In genomic region chr15:72369964-72370363, GRCh38 we compare ENCODE assay signal across 30 cellular contexts. TPM values are rescaled to one million over a fixed set of nuclear protein-coding genes. Genes with fewer than 3 reads are reported as not detected.
DNase-seq lines count a peak whose midpoint lies in the region; ATAC-seq, FAIRE-seq and TF ChIP-seq lines count a peak whose summit lies in the region.
"Had no signal": no experiment of that assay in that cellular context is flagged by ENCODE, and none has a peak within 500 bp of the region (broad histone marks: within the 10 kb centered on the region; RNA-seq: fewer than 3 reads in every experiment).

No MANE protein-coding gene starts in this region.

- H3K79me2 ChIP-seq in keratinocyte (ENCODE audit: control insufficient read depth, insufficient read depth, low read length): peaks cover 2% of the 10 kb centered on the region

- H4K20me1 ChIP-seq in BLaER1 treated with 17β-estradiol and CSF1 and Interleukin-3, amounts not matched to agents 10 nM and 100 nM: peaks cover 0 to 89% (median 8%) of the 10 kb centered on the region in 11 experiments; a peak in 12 of 22 replicates
- no peaks in the 10 kb centered on the region for H4K20me1 ChIP-seq in keratinocyte (ENCODE audit: control insufficient read depth, extremely low read depth, insufficient read depth, low read length)

- peak; percentile 71 to 72 for DNase-seq in Kasumi-1 (lab: John Stamatoyannopoulos, UW)
- DNase-seq in SIG-M5 treated with dmso at 0.1 percent for 504 hours (lab: John Stamatoyannopoulos, UW; ENCODE audit: unreplicated experiment): peak; percentile 80
- DNase-seq in keratinocyte (ENCODE audit: low read depth, low spot score): no peak
- DNase-seq in transverse colon: no peak
- no peak for DNase-seq in testis
- no peak for DNase-seq in activated naive CD4-positive, alpha-beta T cell (lab: John Stamatoyannopoulos, UW)
- DNase-seq: activated CD4-positive, alpha-beta T cell treated with anti-CD3 and anti-CD28 coated beads, Interleukin-2, amount 50 U/mL, for 4 hours; activated CD8-positive, alpha-beta memory T cell treated with anti-CD3 and anti-CD28 coated beads, Interleukin-2, amount 50 U/mL, for 48 hours; activated effector memory CD4-positive, alpha-beta T cell treated with Interleukin-2 at 50 U/mL for 16 hours; adrenal gland; C1 segment of cervical spinal cord; DMS 273 treated with DMSO at 0.1 percent for 48 hours; foreskin melanocyte; hippocampal formation; KG1; NCI-H1417; NCI-H524; WERI-Rb-1 had no signal

- H3K9me1 ChIP-seq in keratinocyte (ENCODE audit: control insufficient read depth, extremely low read depth, insufficient read depth, low read length): no peaks in the 10 kb centered on the region

- H3K4me1 ChIP-seq in BLaER1 treated with 17β-estradiol and CSF1 and Interleukin-3, amounts not matched to agents 10 nM and 100 nM: peaks cover 56 to 100% (median 94%) of the 10 kb centered on the region in 10 experiments
- H3K4me1 ChIP-seq in keratinocyte (ENCODE audit: control insufficient read depth, extremely low read depth, insufficient read depth, low read length) (peaks cover 15% of the 10 kb centered on the region), transverse colon (peaks cover 0 to 51% (median 10%) of the 10 kb centered on the region in 4 donors), testis (peaks cover 3% of the 10 kb centered on the region)

- intact Hi-C loops in transverse colon (cut with DNase I; ENCODE audit: low total_unique reads) (no loop called here), testis (cut with DNase I; ENCODE audit: low total_unique reads) (no loop called here)

- peak overlapping the region in 5 of 10 experiments; percentile 28 to 55 (median 37); a peak in 9 of 20 replicates for H3K4me3 ChIP-seq in BLaER1 treated with 17β-estradiol and CSF1 and Interleukin-3, amounts not matched to agents 10 nM and 100 nM
- H3K4me3 ChIP-seq in keratinocyte (ENCODE audit: control insufficient read depth in 2 of 3, extremely low read depth in 1 of 3, insufficient read depth in 2 of 3, low read depth in 1 of 3, low read length in 3 of 3) (no peak overlapping the region), transverse colon (no peak overlapping the region), testis (no peak overlapping the region)
- H3K4me3 ChIP-seq: adrenal gland, thoracic aorta had no signal

- TF ChIP-seq CTCF in keratinocyte (optimal IDR thresholded peaks at IDR 0.05 in 1 of 3, IDR thresholded peaks at IDR 0.05 in 1 of 3, conservative IDR thresholded peaks at IDR 0.05 in 1 of 3; ENCODE audit: extremely low read depth in 1 of 3, insufficient read depth in 2 of 3, low read length in 3 of 3) (no peak), transverse colon (IDR thresholded peaks at IDR 0.05) (no peak), testis (IDR thresholded peaks at IDR 0.05) (no peak)

- H3K9ac ChIP-seq in BLaER1 treated with 17β-estradiol and CSF1 and Interleukin-3, amounts not matched to agents 10 nM and 100 nM: peak overlapping the region in 8 of 11 experiments; percentile 44 to 77 (median 72); a peak in 15 of 22 replicates
- H3K9ac ChIP-seq in keratinocyte (ENCODE audit: control insufficient read depth, extremely low read depth, insufficient read depth, low read length): peak overlapping the region; percentile 16
- H3K9ac ChIP-seq: parathyroid adenoma had no signal

- WGBS in transverse colon (ENCODE audit: low coverage in 1 of 2), 2 donors: 73 to 77% methylated on average over 1 of the region's 1 CpG
- WGBS in testis, 2 donors: 73 to 81% methylated on average over 1 of the region's 1 CpG

- TF ChIP-seq POLR2A in transverse colon (IDR thresholded peaks at IDR 0.05) (no peak), testis (IDR thresholded peaks at IDR 0.05) (no peak)

- no peak for TF ChIP-seq EP300 in transverse colon (IDR thresholded peaks at IDR 0.05; ENCODE audit: low read depth)

- no peak for FAIRE-seq in keratinocyte (lab: Jason Lieb, UNC)
- FAIRE-seq: G401.6, islet of Langerhans had no signal

- H3K4me2 ChIP-seq in BLaER1 treated with 17β-estradiol and CSF1 and Interleukin-3, amounts not matched to agents 10 nM and 100 nM: peak overlapping the region in 9 of 11 experiments; percentile 0 to 96 (median 90); a peak in 16 of 22 replicates
- no peak overlapping the region for H3K4me2 ChIP-seq in keratinocyte (ENCODE audit: control insufficient read depth, extremely low read depth, insufficient read depth, low read depth, low read length)

- peak overlapping the region in 10 of 11 experiments; percentile 9 to 100 (median 82); a peak in 19 of 22 replicates for H3K27ac ChIP-seq in BLaER1 treated with 17β-estradiol and CSF1 and Interleukin-3, amounts not matched to agents 10 nM and 100 nM
- H3K27ac ChIP-seq in keratinocyte (ENCODE audit: control insufficient read depth, insufficient read depth, low read length) (peak overlapping the region; percentile 2), transverse colon (no peak overlapping the region), testis (no peak overlapping the region)
- H3K27ac ChIP-seq: parathyroid adenoma, thoracic aorta, WERI-Rb-1 had no signal

- no peak overlapping the region for H2AFZ ChIP-seq in keratinocyte (ENCODE audit: control insufficient read depth, low read length)
- H2AFZ ChIP-seq: parathyroid adenoma had no signal

- peaks cover 13 to 58% (median 28%) of the 10 kb centered on the region in 11 experiments; a peak in 19 of 22 replicates for H3K36me3 ChIP-seq in BLaER1 treated with 17β-estradiol and CSF1 and Interleukin-3, amounts not matched to agents 10 nM and 100 nM
- peaks cover 0 to 6% of the 10 kb centered on the region in 2 experiments for H3K36me3 ChIP-seq in keratinocyte (ENCODE audit: control insufficient read depth in 2 of 2, extremely low read depth in 1 of 2, insufficient read depth in 2 of 2, low read length in 2 of 2)
- peaks cover 0 to 3% (median 0%) of the 10 kb centered on the region in 4 donors for H3K36me3 ChIP-seq in transverse colon
- H3K36me3 ChIP-seq in testis (ENCODE audit: low read depth, missing control alignments): no peaks in the 10 kb centered on the region

- dilution Hi-C loops in keratinocyte (cut with MboI; ENCODE audit: extremely low pct_ligation_motif_present, low sequenced_read_pairs): no loop called here

- in situ Hi-C loops in transverse colon (cut with MboI; ENCODE audit: low pct_ligation_motif_present in 1 of 4, low pct_unique_long_range_greater_than_20kb in 1 of 4, low sequenced_read_pairs in 3 of 4): no loop called here

- no peaks in the 10 kb centered on the region for H3K9me3 ChIP-seq in BLaER1 treated with 17β-estradiol and CSF1 and Interleukin-3, amounts not matched to agents 10 nM and 100 nM (replicated peaks in 1 of 11)
- H3K9me3 ChIP-seq in keratinocyte (ENCODE audit: control insufficient read depth, low read depth, low read length) (no peaks in the 10 kb centered on the region), transverse colon (no peaks in the 10 kb centered on the region), testis (no peaks in the 10 kb centered on the region)
- H3K9me3 ChIP-seq: adrenal gland, thoracic aorta had no signal

- no peaks in the 10 kb centered on the region for H3K27me3 ChIP-seq in BLaER1 treated with 17β-estradiol and CSF1 and Interleukin-3, amounts not matched to agents 10 nM and 100 nM
- H3K27me3 ChIP-seq in keratinocyte (ENCODE audit: control insufficient read depth, extremely low read depth, insufficient read depth, low read length) (no peaks in the 10 kb centered on the region), transverse colon (no peaks in the 10 kb centered on the region), testis (no peaks in the 10 kb centered on the region)
- H3K27me3 ChIP-seq: adrenal gland had no signal

- ATAC-seq in HG03342 (IDR thresholded peaks at IDR 0.05; ENCODE audit: unreplicated experiment): no peak
- ATAC-seq: natural killer cell treated with Interleukin-12 subunit alpha and Interleukin-12 subunit beta and Interleukin-15 and Interleukin-18, amount 100 ng/mL, for 72 hours; stimulated activated memory B cell treated with anti-CD40 and anti-IgM and Interleukin-4, amounts not matched to agents 10 μg/mL and 1 μg/mL and 100 μg/mL, for 72 hours had no signal

RNA-seq across cellular contexts. Expression of gene HEXA, which starts 5.8 kb away (rescaled TPM):
- polyA plus RNA-seq in keratinocyte: 50.7 to 53.5 TPM (median 52.1 TPM) in 3 replicates
- 24.6 TPM for polyA plus RNA-seq in keratinocyte (2011; ENCODE audit: low read depth)
- 23.8 and 24.6 TPM in 2 replicates for polyA plus RNA-seq in keratinocyte (2011; cell fraction: cytosol; rRNA removed)
- polyA plus RNA-seq in keratinocyte (2011; cell fraction: nucleus; rRNA removed): 72.3 and 77.8 TPM in 2 replicates
- polyA plus RNA-seq in keratinocyte (2012; ENCODE audit: low replicate concordance): 31.4 and 37.3 TPM in 2 replicates
- polyA minus RNA-seq in keratinocyte: 23.5 to 25.3 TPM (median 25.0 TPM) in 3 replicates
- 32.4 TPM for polyA minus RNA-seq in keratinocyte (2011; cell fraction: cytosol; rRNA and poly(A)+ RNA removed)
- polyA minus RNA-seq in keratinocyte (2011; cell fraction: nucleus; rRNA and poly(A)+ RNA removed): 24.6 and 36.7 TPM in 2 replicates
- total RNA-seq in transverse colon: 10 to 100 TPM; 19.9 to 69.9 (median 50.9) TPM
- 100 to 1,000 TPM; 110 to 188 TPM for total RNA-seq in testis
- 129 TPM for polyA plus RNA-seq in testis (ENCODE audit: insufficient read depth, low read depth, low replicate concordance)

RNA-seq across cellular contexts. Expression of gene TMEM202, which starts 28.1 kb away (rescaled TPM):
- polyA plus RNA-seq in keratinocyte: not detected in 3 replicates
- not detected for polyA plus RNA-seq in keratinocyte (2011; ENCODE audit: low read depth)
- not detected in 2 replicates for polyA plus RNA-seq in keratinocyte (2011; cell fraction: cytosol; rRNA removed)
- not detected in 2 replicates for polyA plus RNA-seq in keratinocyte (2011; cell fraction: nucleus; rRNA removed)
- polyA plus RNA-seq in keratinocyte (2012; ENCODE audit: low replicate concordance): not detected in 2 replicates
- not detected in 3 replicates for polyA minus RNA-seq in keratinocyte
- polyA minus RNA-seq in keratinocyte (2011; cell fraction: cytosol; rRNA and poly(A)+ RNA removed): not detected
- polyA minus RNA-seq in keratinocyte (2011; cell fraction: nucleus; rRNA and poly(A)+ RNA removed): not detected in 2 replicates
- total RNA-seq in transverse colon: not detected
- 1 to 10 TPM; 3.5 to 6.3 TPM for total RNA-seq in testis
- 52.1 TPM for polyA plus RNA-seq in testis (ENCODE audit: insufficient read depth, low read depth, low replicate concordance)
- total RNA-seq: A673; adrenal gland; dermis microvascular lymphatic vessel endothelial cell; mesenteric fat pad; natural killer cell treated with Interleukin-12 subunit alpha and Interleukin-12 subunit beta and Interleukin-15 and Interleukin-18, amount 100 ng/mL, for 72 hours; thoracic aorta had no signal
- polyA plus RNA-seq: adrenal gland, esophagus had no signal

RNA-seq across cellular contexts. Expression of gene CELF6, which starts 50.0 kb away (rescaled TPM):
- polyA plus RNA-seq in keratinocyte (0.04 to 0.12 TPM in 2 of 3 replicates, not detected in the other), testis (ENCODE audit: insufficient read depth, low read depth, low replicate concordance) (10.1 TPM)
- polyA plus RNA-seq in keratinocyte (2011; ENCODE audit: low read depth): 0.47 TPM
- 0.04 TPM in 1 of 2 replicates, not detected in the other for polyA plus RNA-seq in keratinocyte (2011; cell fraction: cytosol; rRNA removed)
- 0.79 and 0.81 TPM in 2 replicates for polyA plus RNA-seq in keratinocyte (2011; cell fraction: nucleus; rRNA removed)
- 0.42 TPM in 1 of 2 replicates, not detected in the other for polyA plus RNA-seq in keratinocyte (2012; ENCODE audit: low replicate concordance)
- polyA minus RNA-seq in keratinocyte: 0.06 to 0.20 TPM (median 0.16 TPM) in 3 replicates
- not detected for polyA minus RNA-seq in keratinocyte (2011; cell fraction: cytosol; rRNA and poly(A)+ RNA removed)
- polyA minus RNA-seq in keratinocyte (2011; cell fraction: nucleus; rRNA and poly(A)+ RNA removed): not detected in 2 replicates
- total RNA-seq in transverse colon (10 to 100 TPM in 1 of 4 donors, 1 to 10 TPM in 3; 1.5 to 12.9 (median 4.7) TPM), testis (10 to 100 TPM; 19.2 to 22.0 TPM)
- total RNA-seq: A673, dermis microvascular lymphatic vessel endothelial cell had no signal

Comparison
In these comparisons a context has a peak if more than half of its experiments do, and no peak if none do; other contexts are left out.
1. H3K27ac ChIP-seq: peak in BLaER1 treated with 17β-estradiol and CSF1 and Interleukin-3, amounts not matched to agents 10 nM and 100 nM (10 of 11) and keratinocyte (single experiment); none in transverse colon (0 of 4) and testis (0 of 2).
2. DNase-seq: peak in Kasumi-1 (2 of 2) and SIG-M5 treated with dmso at 0.1 percent for 504 hours (single experiment); none in keratinocyte (single experiment), transverse colon (single experiment), testis (single experiment) and activated naive CD4-positive, alpha-beta T cell (0 of 4).
3. RNA of gene TMEM202, which starts 28.1 kb away (total RNA-seq): 3.5 to 6.3 TPM in testis; not detected in transverse colon; every median in the first group is over 4 times any median in the second.